9 cellular contexts compared by ENCODE assay signal in genomic region chr19:10192922-10193321, GRCh38. TPM values are rescaled to one million over a fixed set of nuclear protein-coding genes. Genes with fewer than 3 reads are reported as not detected.
DNase-seq lines count a peak whose midpoint lies in the region; ATAC-seq and TF ChIP-seq lines count a peak whose summit lies in the region.
"Had no signal": no experiment of that assay in that cellular context is flagged by ENCODE, and none has a peak within 500 bp of the region (broad histone marks: within the 10 kb centered on the region; RNA-seq: fewer than 3 reads in every experiment).

No MANE protein-coding gene starts in this region.

- no TSS peak for BruUV-seq in A673 (replicated peaks; lab: Mats Ljungman, UMichigan)

- no CpG with 5 or more reads among the region's 6 CpGs for WGBS in H9 (ENCODE audit: extremely low coverage, insufficient read length, low lambda C conversion rate)

- H3K27me3 ChIP-seq in A673 (replicated peaks; ENCODE audit: insufficient read depth, low read depth, low read length, poor library complexity) = no peaks in the 10 kb centered on the region
- no peaks in the 10 kb centered on the region for H3K27me3 ChIP-seq in H9 (ENCODE audit: insufficient read depth, low read length)
- no peaks in the 10 kb centered on the region for H3K27me3 ChIP-seq in iPS-15b (ENCODE audit: control insufficient read depth, insufficient read depth, low read length)

- TF ChIP-seq CTCF in A673 (conservative IDR thresholded peaks at IDR 0.05; ENCODE audit: low read depth, low read length) (no peak), H9 (conservative IDR thresholded peaks at IDR 0.05) (no peak), WI38 (IDR thresholded peaks at IDR 0.05; ENCODE audit: low read depth, low read length) (no peak)

- H2AFZ ChIP-seq in H9 (ENCODE audit: low read length) = no peak overlapping the region

- H3K9me3 Mint-ChIP-seq in H9 = no peaks in the 10 kb centered on the region; a peak in 1 of 5 replicates

- H3K23me2 ChIP-seq in H9 (ENCODE audit: insufficient read length, low read depth, low read length, poor library complexity, severe bottlenecking) = peaks cover 11% of the 10 kb centered on the region

- no peak overlapping the region for H2BK12ac ChIP-seq in H9 (ENCODE audit: insufficient read length, low read depth, low read length)

- H3K9me3 ChIP-seq in A673 (ENCODE audit: low read depth, low read length, poor library complexity, severe bottlenecking) = no peaks in the 10 kb centered on the region
- H3K9me3 ChIP-seq in H9 (ENCODE audit: control insufficient read depth, low read depth, low read length) = no peaks in the 10 kb centered on the region
- no peaks in the 10 kb centered on the region for H3K9me3 ChIP-seq in iPS-15b (ENCODE audit: control insufficient read depth, insufficient read depth, low read length)

- H3K4me3 Mint-ChIP-seq in H9 = peak overlapping the region; percentile 92 to 99

- H3K4me3 ChIP-seq in A673 (ENCODE audit: low read depth, low read length, poor library complexity, severe bottlenecking) = peak overlapping the region; percentile 95
- peak overlapping the region; percentile 83; the same call in 1 of the 2 replicates for H3K4me3 ChIP-seq in WI38 (ENCODE audit: low read depth, low read length)
- peak overlapping the region; percentile 98 for H3K4me3 ChIP-seq in iPS-15b (ENCODE audit: low read depth, low read length)

- POLR2A ChIA-PET in A673 (lab: Charles Lee; ENCODE audit: low non-redundant PET) = no interaction called here

- H3K4me2 ChIP-seq in H9 (ENCODE audit: insufficient read depth, insufficient read length, low read length) = no peak overlapping the region

- H2BK120ac ChIP-seq in H9 (ENCODE audit: low read depth, low read length, poor library complexity, severe bottlenecking) = no peak overlapping the region

- ATAC-seq in HG02798 (IDR thresholded peaks at IDR 0.05; ENCODE audit: poor library complexity, unreplicated experiment) = no peak
- no peak for ATAC-seq in GM18873 (IDR thresholded peaks at IDR 0.05; ENCODE audit: low FRiP score, unreplicated experiment)

- peaks cover 11% of the 10 kb centered on the region for H3K79me1 ChIP-seq in H9 (ENCODE audit: insufficient read depth, low read depth, low read length, poor library complexity, severe bottlenecking)

- H3K9ac ChIP-seq in H9 (ENCODE audit: extremely low read depth, insufficient read length, low read length) (no peak overlapping the region), iPS-15b (ENCODE audit: low read depth, low read length) (no peak overlapping the region)

- H3K23ac ChIP-seq in H9 (ENCODE audit: insufficient read length, low read depth, low read length) = no peak overlapping the region

- DNase-seq in A673 (ENCODE audit: low spot score) (no peak), H9 (no peak), NCI-H524 (lab: John Stamatoyannopoulos, UW) (no peak)
- no peak for DNase-seq in activated CD4-positive, CD25-positive, alpha-beta regulatory T cell (lab: John Stamatoyannopoulos, UW)
- DNase-seq: NCI-H2107 had no signal

- H3K4ac ChIP-seq in H9 (ENCODE audit: low read depth, low read length) = no peak overlapping the region

- CTCF ChIA-PET in A673 (lab: Charles Lee) = no interaction called here

- H3K27ac ChIP-seq in A673 (ENCODE audit: low read depth, low read length, poor library complexity, severe bottlenecking) (peak overlapping the region; percentile 97), H9 (ENCODE audit: insufficient read length, low read depth, low read length) (no peak overlapping the region)

- no peak overlapping the region for H3K14ac ChIP-seq in H9 (ENCODE audit: insufficient read depth, low read length)

- peaks cover 0 to 30% (median 11%) of the 10 kb centered on the region in 3 experiments; a peak in 6 of 7 replicates for H3K36me3 Mint-ChIP-seq in H9 (ENCODE audit: insufficient read depth in 1 of 3, low read depth in 3 of 3)

- H3T11ph ChIP-seq in H9 (ENCODE audit: low read length) = no peak overlapping the region

- H4K8ac ChIP-seq in H9 (replicated peaks; ENCODE audit: insufficient read length, low read depth, low read length) = no peak overlapping the region

- H3K27ac Mint-ChIP-seq in H9 = no peak overlapping the region

- intact Hi-C loops in A673 (cut with micrococcal nuclease; ENCODE audit: unreplicated experiment) = no loop called here

- no peak overlapping the region for H3K56ac ChIP-seq in H9 (ENCODE audit: insufficient read length, low read depth, low read length)

- H3K4me1 Mint-ChIP-seq in H9 = peaks cover 3 to 10% of the 10 kb centered on the region in 2 experiments; a peak in 3 of 4 replicates

- no peak overlapping the region for H4K91ac ChIP-seq in H9 (ENCODE audit: insufficient read length, low read depth, low read length)

- H2BK15ac ChIP-seq in H9 (ENCODE audit: low read depth, low read length) = no peak overlapping the region

- H3K4me1 ChIP-seq in A673 (ENCODE audit: insufficient read depth, low read length, poor library complexity, severe bottlenecking) (peaks cover 3% of the 10 kb centered on the region), H9 (ENCODE audit: insufficient read depth, low read length) (no peaks in the 10 kb centered on the region), iPS-15b (ENCODE audit: control insufficient read depth, insufficient read depth, low read length) (no peaks in the 10 kb centered on the region)

- H4K20me1 ChIP-seq in H9 (ENCODE audit: control insufficient read depth, insufficient read depth, insufficient read length) = no peaks in the 10 kb centered on the region

- H3K18ac ChIP-seq in H9 (ENCODE audit: insufficient read length, low read depth, low read length) = no peak overlapping the region

- H2BK5ac ChIP-seq in H9 (ENCODE audit: insufficient read length, low read length) = no peak overlapping the region

- H3K27me3 Mint-ChIP-seq in H9 (ENCODE audit: low read depth) = no peaks in the 10 kb centered on the region

- H3K79me2 ChIP-seq in H9 (ENCODE audit: insufficient read depth, low read length) = peaks cover 50% of the 10 kb centered on the region

- H4K5ac ChIP-seq in H9 (ENCODE audit: insufficient read length, low read depth, low read length) = no peak overlapping the region

- H2BK20ac ChIP-seq in H9 (ENCODE audit: low read depth, low read length, poor library complexity, severe bottlenecking) = no peak overlapping the region

- no peak overlapping the region for H2AK5ac ChIP-seq in H9 (ENCODE audit: insufficient read length, low read length)

- H3K36me3 ChIP-seq in A673 (ENCODE audit: insufficient read depth, low read length, poor library complexity, severe bottlenecking) = peaks cover 29% of the 10 kb centered on the region
- peaks cover 7% of the 10 kb centered on the region for H3K36me3 ChIP-seq in iPS-15b (ENCODE audit: control insufficient read depth, insufficient read depth, low read length)

RNA-seq across cellular contexts. Expression of gene DNMT1, which starts 1.8 kb away (rescaled TPM):
- total RNA-seq in A673 (2021) = 371 and 383 TPM in 2 replicates
- total RNA-seq in H9 (2021) = 206 and 227 TPM in 2 replicates

RNA-seq across cellular contexts. Expression of gene S1PR2, which starts 38.2 kb away (rescaled TPM):
- total RNA-seq in A673 (2021) (8.4 and 10.0 TPM in 2 replicates), H9 (2021) (11.5 and 12.8 TPM in 2 replicates)

RNA-seq across cellular contexts. Expression of gene MRPL4, which starts 59.1 kb away (rescaled TPM):
- 107 and 112 TPM in 2 replicates for total RNA-seq in A673 (2021)
- total RNA-seq in H9 (2021) = 96.7 and 99.3 TPM in 2 replicates
